Comparison of ENCODE assay signal across 8 cellular contexts in the genomic region with DNA sequence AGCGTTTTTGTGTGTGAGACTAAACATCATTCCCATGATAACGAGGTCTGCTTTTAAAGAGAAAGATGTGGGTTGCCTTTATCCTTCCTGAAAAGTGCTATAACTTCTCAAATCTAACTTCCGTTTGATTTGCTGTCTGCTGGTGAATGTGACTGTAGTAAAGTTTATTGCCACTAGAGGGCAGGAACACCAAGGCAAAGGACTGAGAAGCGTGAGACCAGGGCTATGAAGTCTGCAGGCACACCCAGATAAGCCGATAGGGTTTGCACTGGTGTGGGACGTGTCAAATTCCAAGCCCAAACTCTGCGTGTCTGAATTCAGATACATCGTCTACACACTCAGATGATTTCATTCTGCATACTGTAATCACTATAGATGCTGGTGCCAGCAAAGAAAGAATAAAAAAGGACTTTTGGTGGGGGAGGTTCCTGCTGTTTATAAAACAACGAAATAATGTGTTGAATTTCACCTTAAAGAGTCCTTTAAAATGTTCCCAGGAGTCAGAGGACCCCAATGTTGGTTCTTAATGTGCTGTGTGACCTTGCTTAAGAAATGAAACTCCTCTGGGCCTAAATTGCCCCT.
A peak's percentile ranks its signal among the peaks of the same experiment; 100 is the strongest.
DNase-seq lines count a peak whose midpoint lies in the region; ATAC-seq lines count a peak whose summit lies in the region.

No MANE protein-coding gene starts in this region.

- DNase-seq in activated gamma-delta T cell treated with Interleukin-2 at 50 U/mL for 16 hours (peak; percentile 57), activated gamma-delta T cell (lab: John Stamatoyannopoulos, UW) (no peak), NCI-H1092 treated with DMSO at 0.1 percent for 48 hours (lab: John Stamatoyannopoulos, UW) (peak; percentile 54), T follicular helper cell (ENCODE audit: low read depth) (peak; percentile 53), amniotic stem cell (lab: John Stamatoyannopoulos, UW) (peak; percentile 71), left ventricle myocardium superior (no peak), sciatic nerve (ENCODE audit: low spot score) (no peak)

- intact Hi-C loops in left ventricle myocardium superior (cut with micrococcal nuclease) (no loop called here), sciatic nerve (cut with DNase I) (loop anchor here (10.0 kb wide), 1 partner anchor 74 kb away; no protein-coding TSS in a partner anchor)

- peak; percentile 74 for ATAC-seq in HG02759 (IDR thresholded peaks at IDR 0.05; ENCODE audit: unreplicated experiment)
- ATAC-seq in left ventricle myocardium superior = peak; percentile 86
- peak; percentile 85 for ATAC-seq in sciatic nerve

Comparison
In these comparisons a context has a peak if more than half of its experiments do, and no peak if none do; other contexts are left out.
1. DNase-seq: peak in activated gamma-delta T cell treated with Interleukin-2 at 50 U/mL for 16 hours (single experiment), NCI-H1092 treated with DMSO at 0.1 percent for 48 hours (single experiment), T follicular helper cell (single experiment) and amniotic stem cell (single experiment); none in activated gamma-delta T cell (single experiment), left ventricle myocardium superior (single experiment) and sciatic nerve (single experiment).
2. Peak in every context shown above with its lines, with median percentiles within 50 percentile points of each other: ATAC-seq.